19 cellular contexts compared by ENCODE assay signal in genomic region chr9:93027750-93028149, GRCh38. TPM values are rescaled to one million over a fixed set of nuclear protein-coding genes. Genes with fewer than 3 reads are reported as not detected.
A peak's percentile ranks its signal among the peaks of the same experiment; 100 is the strongest.
DNase-seq lines count a peak whose midpoint lies in the region; ATAC-seq, FAIRE-seq and TF ChIP-seq lines count a peak whose summit lies in the region.
"Had no signal": no experiment of that assay in that cellular context is flagged by ENCODE, and none has a peak within 500 bp of the region (broad histone marks: within the 10 kb centered on the region; RNA-seq: fewer than 3 reads in every experiment).

No MANE protein-coding gene starts in this region.

- H3K79me2 ChIP-seq in mammary epithelial cell (ENCODE audit: insufficient read depth, low read length): no peaks in the 10 kb centered on the region
- H3K79me2 ChIP-seq in HepG2 (ENCODE audit: insufficient read depth, low read length): no peaks in the 10 kb centered on the region

- H3K4me1 ChIP-seq in mammary epithelial cell (ENCODE audit: insufficient read depth, low read length) (no peaks in the 10 kb centered on the region), HepG2 (ENCODE audit: insufficient read depth, low read length) (peaks cover 8% of the 10 kb centered on the region)
- H3K4me1 ChIP-seq: A549, body of pancreas, gastroesophageal sphincter had no signal

- FAIRE-seq in HepG2 (lab: Jason Lieb, UNC): no peak
- FAIRE-seq: A549, TTC549 had no signal

- H3K27ac ChIP-seq in mammary epithelial cell (ENCODE audit: insufficient read depth, low read depth, low read length) (no peak overlapping the region), HepG2 (ENCODE audit: extremely low read length, insufficient read depth, low read length) (no peak overlapping the region)
- H3K27ac ChIP-seq: A549, body of pancreas, gastroesophageal sphincter, SK-N-MC had no signal

- TF ChIP-seq EP300 in HepG2 (IDR thresholded peaks at IDR 0.05; ENCODE audit: low read depth in 2 of 2, low read length in 2 of 2) (no peak), HepG2 (CRISPR knock-in tag; IDR thresholded peaks at IDR 0.05; ENCODE audit: borderline replicate concordance) (no peak)

- CTCF ChIA-PET in mammary epithelial cell (lab: Charles Lee; ENCODE audit: low non-redundant PET): no interaction called here
- CTCF ChIA-PET in HepG2 (lab: Yijun Ruan, JAX; ENCODE audit: low intra/inter-chr PET ratio, low total read pairs): no interaction called here

- no peak for TF ChIP-seq POLR2A in HepG2 (IDR thresholded peaks at IDR 0.05; ENCODE audit: insufficient read depth in 1 of 2, low read depth in 2 of 2, low read length in 2 of 2)

- ATAC-seq in activated T-helper 17 cell treated with anti-CD3 and anti-CD28 coated beads, Interleukin-2, amount 50 U/mL, for 72 hours (replicated peaks): no peak
- ATAC-seq in natural killer cell (no peak), HG03025 (IDR thresholded peaks at IDR 0.05; ENCODE audit: low FRiP score, unreplicated experiment) (no peak), HepG2 (no peak)
- ATAC-seq: A549, body of pancreas, gastroesophageal sphincter, GM23338 had no signal

- peaks cover 58% of the 10 kb centered on the region for H3K4me1 Mint-ChIP-seq in activated CD4-positive, alpha-beta T cell treated with anti-CD3 and anti-CD28 coated beads, Interleukin-2, amount 10 ng/mL, durations not matched to agents 24 days and 14 days
- peaks cover 35% of the 10 kb centered on the region for H3K4me1 Mint-ChIP-seq in activated T-helper 17 cell treated with anti-CD3 and anti-CD28 coated beads, Interleukin-2, amount 50 U/mL, for 72 hours
- peaks cover 35 to 72% of the 10 kb centered on the region in 2 donors for H3K4me1 Mint-ChIP-seq in natural killer cell

- no peak overlapping the region for H2AFZ ChIP-seq in mammary epithelial cell (ENCODE audit: low read depth, low read length)
- no peak overlapping the region for H2AFZ ChIP-seq in HepG2 (ENCODE audit: low read length)
- H2AFZ ChIP-seq: GM23338 had no signal

- intact Hi-C loops in activated CD4-positive, alpha-beta T cell treated with anti-CD3 and anti-CD28 coated beads, Interleukin-2, amount 10 ng/mL, durations not matched to agents 24 days and 14 days (cut with micrococcal nuclease): loop anchor here (1.0 to 2.0 kb wide), 2 partner anchors 37 to 68 kb away; no protein-coding TSS in a partner anchor
- intact Hi-C loops in natural killer cell (cut with micrococcal nuclease) (loop anchor here (5.0 kb wide), 2 partner anchors 35 to 60 kb away; no protein-coding TSS in a partner anchor), mammary epithelial cell (cut with micrococcal nuclease) (no loop called here), HepG2 (cut with micrococcal nuclease; ENCODE audit: unreplicated experiment) (no loop called here)

- H3K9ac ChIP-seq in mammary epithelial cell (ENCODE audit: insufficient read depth, low read length) (no peak overlapping the region), HepG2 (ENCODE audit: insufficient read depth, low read depth, low read length) (no peak overlapping the region)

- POLR2A ChIA-PET in HepG2 (lab: Yijun Ruan, JAX): no interaction called here

- H4K20me1 ChIP-seq in mammary epithelial cell (ENCODE audit: insufficient read depth, low read length) (no peaks in the 10 kb centered on the region), HepG2 (ENCODE audit: insufficient read depth, low read length) (no peaks in the 10 kb centered on the region)

- TF ChIP-seq RAD21 in HepG2 (CRISPR knock-in tag; IDR thresholded peaks at IDR 0.05): no peak

- H3K4me3 ChIP-seq in mammary epithelial cell (replicated peaks in 1 of 3; ENCODE audit: insufficient read depth in 1 of 3, low read depth in 2 of 3, low read length in 3 of 3): no peak overlapping the region
- no peak overlapping the region for H3K4me3 ChIP-seq in HepG2 (replicated peaks in 1 of 3; ENCODE audit: insufficient read depth in 1 of 3, low read depth in 2 of 3, low read length in 3 of 3)
- H3K4me3 ChIP-seq: A549, body of pancreas, gastroesophageal sphincter, GM23338, MG63, SK-N-MC had no signal

- peak overlapping the region; percentile 94 for H3K27ac Mint-ChIP-seq in activated CD4-positive, alpha-beta T cell treated with anti-CD3 and anti-CD28 coated beads, Interleukin-2, amount 10 ng/mL, durations not matched to agents 24 days and 14 days
- peak overlapping the region; percentile 97 for H3K27ac Mint-ChIP-seq in activated T-helper 17 cell treated with anti-CD3 and anti-CD28 coated beads, Interleukin-2, amount 50 U/mL, for 72 hours
- H3K27ac Mint-ChIP-seq in natural killer cell: peak overlapping the region; percentile 91 to 97
- H3K27ac Mint-ChIP-seq: GM23338, mesothelial cell of epicardium had no signal

- H3K27me3 ChIP-seq in mammary epithelial cell (ENCODE audit: insufficient read depth, low read length) (no peaks in the 10 kb centered on the region), HepG2 (ENCODE audit: control insufficient read depth in 1 of 2, insufficient read depth in 2 of 2, low read length in 2 of 2) (no peaks in the 10 kb centered on the region)
- H3K27me3 ChIP-seq: body of pancreas, gastroesophageal sphincter, MG63 had no signal

- TF ChIP-seq CTCF in GM20000 (IDR thresholded peaks at IDR 0.05; ENCODE audit: extremely low read depth, missing control alignments): no peak
- no peak for TF ChIP-seq CTCF in natural killer cell (IDR thresholded peaks at IDR 0.05)
- no peak for TF ChIP-seq CTCF in mammary epithelial cell (conservative IDR thresholded peaks at IDR 0.05 in 1 of 2, IDR thresholded peaks at IDR 0.05 in 1 of 2; ENCODE audit: extremely low read depth in 1 of 2, insufficient read depth in 1 of 2, low read depth in 1 of 2, low read length in 2 of 2)
- no peak for TF ChIP-seq CTCF in HepG2 (CRISPR knock-in tag; IDR thresholded peaks at IDR 0.05)

- no peaks in the 10 kb centered on the region for H3K9me3 ChIP-seq in mammary epithelial cell (replicated peaks; ENCODE audit: insufficient read depth, low read length)
- no peaks in the 10 kb centered on the region for H3K9me3 ChIP-seq in HepG2 (ENCODE audit: low read length)
- H3K9me3 ChIP-seq: A549, body of pancreas, gastroesophageal sphincter, MG63 had no signal

- WGBS in mammary epithelial cell (ENCODE audit: low coverage, missing lambda C conversion rate): 92% methylated on average over 10 of the region's 10 CpGs
- 72% methylated on average over 10 of the region's 10 CpGs for WGBS in HepG2 (ENCODE audit: low lambda C conversion rate)

- no TSS peak for BruUV-seq in mammary epithelial cell (replicated peaks; lab: Mats Ljungman, UMichigan)
- no TSS peak for BruUV-seq in HepG2 (replicated peaks; lab: Mats Ljungman, UMichigan)

- in situ Hi-C loops in mammary epithelial cell (cut with MboI; ENCODE audit: low sequenced_read_pairs in 2 of 2): no loop called here
- in situ Hi-C loops in HepG2 (cut with HindIII; ENCODE audit: extremely low pct_ligation_motif_present, low pct_unique_long_range_greater_than_20kb): no loop called here

- H3K36me3 ChIP-seq in mammary epithelial cell (ENCODE audit: insufficient read depth, low read length) (no peaks in the 10 kb centered on the region), HepG2 (replicated peaks in 1 of 2; ENCODE audit: control insufficient read depth in 1 of 2, insufficient read depth in 2 of 2, low read length in 2 of 2) (no peaks in the 10 kb centered on the region)
- H3K36me3 ChIP-seq: gastroesophageal sphincter, MG63 had no signal

- H3K4me3 Mint-ChIP-seq in activated CD4-positive, alpha-beta T cell treated with anti-CD3 and anti-CD28 coated beads, Interleukin-2, amount 10 ng/mL, durations not matched to agents 24 days and 14 days: peak overlapping the region; percentile 82
- peak overlapping the region; percentile 77 for H3K4me3 Mint-ChIP-seq in activated T-helper 17 cell treated with anti-CD3 and anti-CD28 coated beads, Interleukin-2, amount 50 U/mL, for 72 hours
- H3K4me3 Mint-ChIP-seq in natural killer cell: peak overlapping the region; percentile 89
- H3K4me3 Mint-ChIP-seq: GM23338, mesothelial cell of epicardium had no signal

- no peak overlapping the region for H3K4me2 ChIP-seq in mammary epithelial cell (ENCODE audit: insufficient read depth, low read depth, low read length)
- H3K4me2 ChIP-seq in HepG2 (ENCODE audit: low read depth, low read length): no peak overlapping the region
- H3K4me2 ChIP-seq: A549, GM23338 had no signal

- H3K9me3 Mint-ChIP-seq in activated CD4-positive, alpha-beta T cell treated with anti-CD3 and anti-CD28 coated beads, Interleukin-2, amount 10 ng/mL, durations not matched to agents 24 days and 14 days: no peaks in the 10 kb centered on the region
- no peaks in the 10 kb centered on the region for H3K9me3 Mint-ChIP-seq in activated T-helper 17 cell treated with anti-CD3 and anti-CD28 coated beads, Interleukin-2, amount 50 U/mL, for 72 hours
- no peaks in the 10 kb centered on the region for H3K9me3 Mint-ChIP-seq in natural killer cell
- H3K9me3 Mint-ChIP-seq: GM23338, mesothelial cell of epicardium had no signal

- H3K36me3 Mint-ChIP-seq in activated CD4-positive, alpha-beta T cell treated with anti-CD3 and anti-CD28 coated beads, Interleukin-2, amount 10 ng/mL, durations not matched to agents 24 days and 14 days (ENCODE audit: low read depth): peaks cover 50% of the 10 kb centered on the region
- H3K36me3 Mint-ChIP-seq in activated T-helper 17 cell treated with anti-CD3 and anti-CD28 coated beads, Interleukin-2, amount 50 U/mL, for 72 hours (ENCODE audit: low read depth): peaks cover 81% of the 10 kb centered on the region
- H3K36me3 Mint-ChIP-seq in natural killer cell: no peaks in the 10 kb centered on the region

- H3K27me3 Mint-ChIP-seq in activated CD4-positive, alpha-beta T cell treated with anti-CD3 and anti-CD28 coated beads, Interleukin-2, amount 10 ng/mL, durations not matched to agents 24 days and 14 days: no peaks in the 10 kb centered on the region
- H3K27me3 Mint-ChIP-seq in activated T-helper 17 cell treated with anti-CD3 and anti-CD28 coated beads, Interleukin-2, amount 50 U/mL, for 72 hours: no peaks in the 10 kb centered on the region
- H3K27me3 Mint-ChIP-seq in natural killer cell (ENCODE audit: low read depth in 2 of 2): no peaks in the 10 kb centered on the region

- dilution Hi-C loops in mammary epithelial cell (cut with HindIII; ENCODE audit: low sequenced_read_pairs): no loop called here

- no peak for DNase-seq in activated CD4-positive, alpha-beta T cell treated with anti-CD3 and anti-CD28 coated beads, Interleukin-2, amount 10 ng/mL, durations not matched to agents 24 days and 14 days
- DNase-seq in activated CD4-positive, alpha-beta T cell treated with anti-CD3 and anti-CD28 coated beads for 1 hour: no peak
- DNase-seq in GM20000 (ENCODE audit: low spot score) (peak; percentile 18), natural killer cell (no peak), mammary epithelial cell (no peak), HepG2 (ENCODE audit: low spot score) (no peak)
- DNase-seq: activated gamma-delta T cell, MG63, NCI-H146, trophoblast cell had no signal

RNA-seq across cellular contexts. Expression of gene SUSD3, which starts 30.8 kb away (rescaled TPM):
- total RNA-seq in activated CD4-positive, alpha-beta T cell treated with anti-CD3 and anti-CD28 coated beads, Interleukin-2, amount 10 ng/mL, durations not matched to agents 24 days and 14 days: 38.3 and 40.9 TPM in 2 replicates
- 10 to 100 TPM; 45.4 to 68.4 TPM for total RNA-seq in activated T-helper 17 cell treated with anti-CD3 and anti-CD28 coated beads, Interleukin-2, amount 50 U/mL, for 72 hours
- total RNA-seq in natural killer cell: 1 to 10 TPM; 1.2 to 2.1 (median 1.8) TPM
- 1 to 10 TPM in 1 of 2 donors, not detected in 1; 1.8 TPM for total RNA-seq in mammary epithelial cell
- 0.11 TPM for polyA plus RNA-seq in mammary epithelial cell
- polyA minus RNA-seq in mammary epithelial cell: not detected
- total RNA-seq in HepG2 (2016; rRNA removed; fragmentation: Illumina TruSeq; extraction: Trizol): 6.0 and 7.0 TPM in 2 replicates
- total RNA-seq in HepG2 (2016; cell fraction: cytosol; rRNA removed; fragmentation: Illumina TruSeq; extraction: Trizol; ENCODE audit: low read depth): 10.2 and 12.4 TPM in 2 replicates
- 6.3 and 8.8 TPM in 2 replicates for total RNA-seq in HepG2 (2016; cell fraction: insoluble cytoplasmic fraction; rRNA removed; fragmentation: Illumina TruSeq; extraction: Trizol)
- 10.0 and 14.6 TPM in 2 replicates for total RNA-seq in HepG2 (2016; cell fraction: membrane; rRNA removed; fragmentation: Illumina TruSeq; extraction: Trizol)
- 4.9 and 5.2 TPM in 2 replicates for total RNA-seq in HepG2 (2016; cell fraction: nucleus; rRNA removed; fragmentation: Illumina TruSeq; extraction: Trizol)
- polyA plus RNA-seq in HepG2 (2011; rRNA removed): 9.1 and 11.7 TPM in 2 replicates
- 6.2 and 9.7 TPM in 2 replicates for polyA plus RNA-seq in HepG2 (2011; cell fraction: cytosol; rRNA removed)
- 4.6 and 5.9 TPM in 2 replicates for polyA plus RNA-seq in HepG2 (2011; cell fraction: nucleus; rRNA removed)
- 4.2 and 5.4 TPM in 2 replicates for polyA plus RNA-seq in HepG2 (2012)
- 12.5 and 16.5 TPM in 2 replicates for polyA plus RNA-seq in HepG2 (2016; cell fraction: cytosol; fragmentation: Illumina TruSeq; extraction: Trizol; ENCODE audit: low read depth)
- 5.3 and 7.1 TPM in 2 replicates for polyA plus RNA-seq in HepG2 (2016; cell fraction: insoluble cytoplasmic fraction; fragmentation: Illumina TruSeq; extraction: Trizol; ENCODE audit: low read depth)
- 12.6 and 14.6 TPM in 2 replicates for polyA plus RNA-seq in HepG2 (2016; cell fraction: membrane; fragmentation: Illumina TruSeq; extraction: Trizol; ENCODE audit: low read depth)
- polyA plus RNA-seq in HepG2 (2016; cell fraction: nucleus; fragmentation: Illumina TruSeq; extraction: Trizol; ENCODE audit: insufficient read depth, low read depth): 9.7 and 10.7 TPM in 2 replicates
- 7.9 TPM in 1 of 2 replicates, not detected in the other for polyA minus RNA-seq in HepG2 (2011; rRNA and poly(A)+ RNA removed; ENCODE audit: low replicate concordance)
- 1.8 and 2.8 TPM in 2 replicates for polyA minus RNA-seq in HepG2 (2011; cell fraction: cytosol; rRNA and poly(A)+ RNA removed)
- 0.90 and 0.99 TPM in 2 replicates for polyA minus RNA-seq in HepG2 (2011; cell fraction: nucleus; rRNA and poly(A)+ RNA removed)

Comparison
In these comparisons a context has a peak if more than half of its experiments do, and no peak if none do; other contexts are left out.
1. intact Hi-C loops: an anchor here in activated CD4-positive, alpha-beta T cell treated with anti-CD3 and anti-CD28 coated beads, Interleukin-2, amount 10 ng/mL, durations not matched to agents 24 days and 14 days (1.0 to 2.0 kb wide) and natural killer cell (5.0 kb wide); none called in mammary epithelial cell and HepG2.